In the genomic region with DNA sequence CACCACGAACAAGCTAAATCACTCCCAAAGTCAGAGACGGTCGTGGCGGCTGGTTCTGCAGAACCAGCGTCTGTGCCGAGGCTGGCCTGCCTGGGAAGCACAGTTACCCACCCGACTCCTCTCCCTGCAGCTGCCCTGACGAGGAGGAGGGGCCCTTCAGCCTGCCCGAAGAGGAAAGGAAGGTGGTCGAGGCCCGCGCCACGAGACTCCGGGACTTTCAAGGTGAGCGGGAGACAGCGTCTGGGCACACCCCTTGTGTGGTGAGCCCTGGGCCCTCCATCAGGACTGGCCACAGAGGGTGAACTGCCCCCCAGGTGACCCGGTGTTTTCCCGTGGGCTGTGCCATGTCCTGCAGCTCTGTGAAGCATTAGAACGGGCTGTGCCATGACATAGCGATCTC, we compare ENCODE assay signal across 26 cellular contexts. TPM values are rescaled to one million over a fixed set of nuclear protein-coding genes. Genes with fewer than 3 reads are reported as not detected.
A peak's percentile ranks its signal among the peaks of the same experiment; 100 is the strongest.
DNase-seq lines count a peak whose midpoint lies in the region; ATAC-seq, FAIRE-seq and TF ChIP-seq lines count a peak whose summit lies in the region.
"Had no signal": no experiment of that assay in that cellular context is flagged by ENCODE, and none has a peak within 500 bp of the region (broad histone marks: within the 10 kb centered on the region; RNA-seq: fewer than 3 reads in every experiment).

No MANE protein-coding gene starts in this region.

- no peak overlapping the region for H3K4ac ChIP-seq in H9 (ENCODE audit: low read depth, low read length)

- H3K27ac ChIP-seq in PC-9 (peak overlapping the region; percentile 98), astrocyte (ENCODE audit: low read depth, low read length) (peak overlapping the region; percentile 85), upper lobe of right lung (no peak overlapping the region), H9 (ENCODE audit: insufficient read length, low read depth, low read length) (no peak overlapping the region)
- H3K27ac ChIP-seq: A549, SK-N-MC had no signal

- H3K79me2 ChIP-seq in PC-9 (ENCODE audit: low read depth) (peaks cover 9% of the 10 kb centered on the region; the same call in 1 of the 2 replicates), astrocyte (ENCODE audit: insufficient read depth, low read length) (peaks cover 2% of the 10 kb centered on the region), H9 (ENCODE audit: insufficient read depth, low read length) (no peaks in the 10 kb centered on the region)

- no TSS peak for BruUV-seq in PC-9 (replicated peaks; lab: Mats Ljungman, UMichigan)

- H4K20me1 ChIP-seq in PC-9 (ENCODE audit: insufficient read depth) (no peaks in the 10 kb centered on the region), astrocyte (ENCODE audit: insufficient read depth, low read length) (no peaks in the 10 kb centered on the region), H9 (ENCODE audit: control insufficient read depth, insufficient read depth, insufficient read length) (no peaks in the 10 kb centered on the region)

- no peak overlapping the region for H2AK5ac ChIP-seq in H9 (ENCODE audit: insufficient read length, low read length)

- no peak overlapping the region for H3K18ac ChIP-seq in H9 (ENCODE audit: insufficient read length, low read depth, low read length)

- CTCF ChIA-PET in PC-9 (lab: Charles Lee), result no interaction called here

- H2BK5ac ChIP-seq in H9 (ENCODE audit: insufficient read length, low read length), result no peak overlapping the region

- peak overlapping the region; percentile 32; the same call in 1 of the 2 replicates for H3K4me3 ChIP-seq in PC-9
- H3K4me3 ChIP-seq in astrocyte (ENCODE audit: insufficient read depth, low read depth, low read length), result no peak overlapping the region
- no peak overlapping the region for H3K4me3 ChIP-seq in upper lobe of right lung
- H3K4me3 ChIP-seq: A549, SK-N-MC had no signal

- H3T11ph ChIP-seq in H9 (ENCODE audit: low read length), result no peak overlapping the region

- H3K36me3 Mint-ChIP-seq in astrocyte (ENCODE audit: low read depth, unreplicated experiment) (peaks cover 34% of the 10 kb centered on the region), mesothelial cell of epicardium (peaks cover 44% of the 10 kb centered on the region), H9 (ENCODE audit: insufficient read depth in 1 of 3, low read depth in 3 of 3) (peaks cover 29 to 75% (median 56%) of the 10 kb centered on the region in 3 experiments)
- H3K36me3 Mint-ChIP-seq in activated T-helper 1 cell treated with anti-CD3 and anti-CD28 coated beads, Interleukin-12 subunit alpha, Interleukin-12 subunit beta, Interleukin-2, Interleukin-4 antibody, amounts not matched to agents 30 ng/mL and 10 ng/mL and 1 ng/mL, durations not matched to agents 14 hours and 24 hours and 36 hours (ENCODE audit: low read depth), result peaks cover 38% of the 10 kb centered on the region

- peaks cover 55% of the 10 kb centered on the region for H3F3A ChIP-seq in PC-9 (ENCODE audit: insufficient read depth, low read depth)

- no CpG with 5 or more reads among the region's 20 CpGs for WGBS in H9 (ENCODE audit: extremely low coverage, insufficient read length, low lambda C conversion rate)

- H3K4me1 Mint-ChIP-seq in astrocyte (ENCODE audit: low read depth, unreplicated experiment) (no peaks in the 10 kb centered on the region), mesothelial cell of epicardium (no peaks in the 10 kb centered on the region), H9 (no peaks in the 10 kb centered on the region)
- H3K4me1 Mint-ChIP-seq in activated T-helper 1 cell treated with anti-CD3 and anti-CD28 coated beads, Interleukin-12 subunit alpha, Interleukin-12 subunit beta, Interleukin-2, Interleukin-4 antibody, amounts not matched to agents 30 ng/mL and 10 ng/mL and 1 ng/mL, durations not matched to agents 14 hours and 24 hours and 36 hours (ENCODE audit: low read depth), result no peaks in the 10 kb centered on the region
- H3K4me1 Mint-ChIP-seq: CD14-positive monocyte had no signal

- DNase-seq in PC-9, result no peak
- no peak for DNase-seq in astrocyte (ENCODE audit: low read depth)
- no peak for DNase-seq in mesothelial cell of epicardium (ENCODE audit: low spot score in 2 of 2, unreplicated experiment in 2 of 2)
- no peak for DNase-seq in upper lobe of right lung
- DNase-seq in activated T-helper 1 cell treated with anti-CD3 and anti-CD28 coated beads, Interleukin-12 subunit alpha, Interleukin-12 subunit beta, Interleukin-2, Interleukin-4 antibody, amounts not matched to agents 30 ng/mL and 10 ng/mL and 1 ng/mL, durations not matched to agents 14 hours and 24 hours and 36 hours (ENCODE audit: low spot score), result no peak
- no peak for DNase-seq in H9
- DNase-seq: DMS53, GDM1, Karpas-422, MV-4-11, NCI-H1105 treated with DMSO at 0.1 percent for 48 hours, NCI-H1694, NCI-H2081, NCI-H2171 treated with DMSO at 0.1 percent for 48 hours, NCI-H524 treated with DMSO at 0.1 percent for 48 hours, NCI-H82, SHP77 had no signal

- H3K9ac ChIP-seq in astrocyte (ENCODE audit: low read length) (peak overlapping the region; percentile 73), H9 (ENCODE audit: extremely low read depth, insufficient read length, low read length) (no peak overlapping the region)

- no peaks in the 10 kb centered on the region for H3K23me2 ChIP-seq in H9 (ENCODE audit: insufficient read length, low read depth, low read length, poor library complexity, severe bottlenecking)

- intact Hi-C loops in PC-9 (cut with micrococcal nuclease; ENCODE audit: unreplicated experiment) (loop anchor here (2.0 kb wide), 3 partner anchors 61 to 75 kb away; a partner anchor contains a TSS), upper lobe of right lung (cut with DNase I) (no loop called here)
- intact Hi-C loops in activated T-helper 1 cell treated with anti-CD3 and anti-CD28 coated beads, Interleukin-12 subunit alpha, Interleukin-12 subunit beta, Interleukin-2, Interleukin-4 antibody, amounts not matched to agents 30 ng/mL and 10 ng/mL and 1 ng/mL, durations not matched to agents 14 hours and 24 hours and 36 hours (cut with micrococcal nuclease), result no loop called here

- H3K27ac Mint-ChIP-seq in astrocyte (ENCODE audit: unreplicated experiment) (no peak overlapping the region), mesothelial cell of epicardium (peak overlapping the region; percentile 90), H9 (no peak overlapping the region)
- H3K27ac Mint-ChIP-seq in activated T-helper 1 cell treated with anti-CD3 and anti-CD28 coated beads, Interleukin-12 subunit alpha, Interleukin-12 subunit beta, Interleukin-2, Interleukin-4 antibody, amounts not matched to agents 30 ng/mL and 10 ng/mL and 1 ng/mL, durations not matched to agents 14 hours and 24 hours and 36 hours, result no peak overlapping the region
- H3K27ac Mint-ChIP-seq: B cell had no signal

- H3K23ac ChIP-seq in H9 (ENCODE audit: insufficient read length, low read depth, low read length), result no peak overlapping the region

- H3K79me1 ChIP-seq in H9 (ENCODE audit: insufficient read depth, low read depth, low read length, poor library complexity, severe bottlenecking), result no peaks in the 10 kb centered on the region

- H3K4me2 ChIP-seq in PC-9, result peak overlapping the region; percentile 75
- H3K4me2 ChIP-seq in astrocyte (ENCODE audit: low read length), result peak overlapping the region; percentile 66
- no peak overlapping the region for H3K4me2 ChIP-seq in H9 (ENCODE audit: insufficient read depth, insufficient read length, low read length)
- H3K4me2 ChIP-seq: A549 had no signal

- H3K9me3 ChIP-seq in PC-9 (ENCODE audit: insufficient read depth, low read depth) (no peaks in the 10 kb centered on the region), astrocyte (ENCODE audit: insufficient read depth, low read depth, low read length) (no peaks in the 10 kb centered on the region), upper lobe of right lung (no peaks in the 10 kb centered on the region), H9 (ENCODE audit: control insufficient read depth, low read depth, low read length) (no peaks in the 10 kb centered on the region)
- H3K9me3 ChIP-seq: A549 had no signal

- no peak overlapping the region for H2BK12ac ChIP-seq in H9 (ENCODE audit: insufficient read length, low read depth, low read length)

- no peak overlapping the region for H2BK20ac ChIP-seq in H9 (ENCODE audit: low read depth, low read length, poor library complexity, severe bottlenecking)

- peak; percentile 8 for ATAC-seq in upper lobe of right lung
- no peak for ATAC-seq in GM18861 (IDR thresholded peaks at IDR 0.05; ENCODE audit: unreplicated experiment)
- ATAC-seq: A549 had no signal

- POLR2A ChIA-PET in PC-9 (lab: Charles Lee; ENCODE audit: unreplicated experiment), result interaction anchor here (0.6 to 0.7 kb wide), 2 partner anchors 62 to 986 kb away, joined by 4 to 5 read pairs; no protein-coding TSS in a partner anchor

- H3K14ac ChIP-seq in H9 (ENCODE audit: insufficient read depth, low read length), result no peak overlapping the region

- no peak overlapping the region for H4K8ac ChIP-seq in H9 (replicated peaks; ENCODE audit: insufficient read length, low read depth, low read length)

- no peaks in the 10 kb centered on the region for H3K27me3 Mint-ChIP-seq in astrocyte (ENCODE audit: low read depth, unreplicated experiment)
- H3K27me3 Mint-ChIP-seq in mesothelial cell of epicardium (ENCODE audit: low read depth), result no peaks in the 10 kb centered on the region
- H3K27me3 Mint-ChIP-seq in activated T-helper 1 cell treated with anti-CD3 and anti-CD28 coated beads, Interleukin-12 subunit alpha, Interleukin-12 subunit beta, Interleukin-2, Interleukin-4 antibody, amounts not matched to agents 30 ng/mL and 10 ng/mL and 1 ng/mL, durations not matched to agents 14 hours and 24 hours and 36 hours (ENCODE audit: insufficient read depth), result no peaks in the 10 kb centered on the region
- no peaks in the 10 kb centered on the region for H3K27me3 Mint-ChIP-seq in H9 (ENCODE audit: low read depth)
- H3K27me3 Mint-ChIP-seq: B cell had no signal

- H2BK120ac ChIP-seq in H9 (ENCODE audit: low read depth, low read length, poor library complexity, severe bottlenecking), result no peak overlapping the region

- H3K36me3 ChIP-seq in PC-9 (ENCODE audit: low read depth) (peaks cover 30% of the 10 kb centered on the region), astrocyte (ENCODE audit: insufficient read depth, low read length) (peaks cover 2% of the 10 kb centered on the region), upper lobe of right lung (peaks cover 82% of the 10 kb centered on the region)

- no peaks in the 10 kb centered on the region for H3K9me2 ChIP-seq in PC-9 (ENCODE audit: insufficient read depth)

- H3K27me3 ChIP-seq in PC-9 (ENCODE audit: insufficient read depth, low read depth) (no peaks in the 10 kb centered on the region), astrocyte (ENCODE audit: insufficient read depth, low read length) (no peaks in the 10 kb centered on the region), upper lobe of right lung (no peaks in the 10 kb centered on the region), H9 (ENCODE audit: insufficient read depth, low read length) (no peaks in the 10 kb centered on the region)

- no peak overlapping the region for H3K56ac ChIP-seq in H9 (ENCODE audit: insufficient read length, low read depth, low read length)

- no peak overlapping the region for H2BK15ac ChIP-seq in H9 (ENCODE audit: low read depth, low read length)

- H3K4me3 Mint-ChIP-seq in astrocyte (ENCODE audit: unreplicated experiment), result no peak overlapping the region
- no peak overlapping the region for H3K4me3 Mint-ChIP-seq in mesothelial cell of epicardium
- H3K4me3 Mint-ChIP-seq in activated T-helper 1 cell treated with anti-CD3 and anti-CD28 coated beads, Interleukin-12 subunit alpha, Interleukin-12 subunit beta, Interleukin-2, Interleukin-4 antibody, amounts not matched to agents 30 ng/mL and 10 ng/mL and 1 ng/mL, durations not matched to agents 14 hours and 24 hours and 36 hours, result no peak overlapping the region
- H3K4me3 Mint-ChIP-seq in H9, result no peak overlapping the region
- H3K4me3 Mint-ChIP-seq: B cell, CD14-positive monocyte had no signal

- FAIRE-seq in astrocyte (lab: Jason Lieb, UNC), result no peak
- FAIRE-seq: A549, D721Med, GM18507, H1, RCC 7860 had no signal

- peaks cover 12% of the 10 kb centered on the region for H3K9me3 Mint-ChIP-seq in astrocyte (ENCODE audit: unreplicated experiment)
- H3K9me3 Mint-ChIP-seq in mesothelial cell of epicardium, result peaks cover 16% of the 10 kb centered on the region
- H3K9me3 Mint-ChIP-seq in activated T-helper 1 cell treated with anti-CD3 and anti-CD28 coated beads, Interleukin-12 subunit alpha, Interleukin-12 subunit beta, Interleukin-2, Interleukin-4 antibody, amounts not matched to agents 30 ng/mL and 10 ng/mL and 1 ng/mL, durations not matched to agents 14 hours and 24 hours and 36 hours, result peaks cover 7% of the 10 kb centered on the region
- H3K9me3 Mint-ChIP-seq in H9, result peaks cover 12% of the 10 kb centered on the region in 2 experiments; a peak in 4 of 5 replicates

- H2AFZ ChIP-seq in PC-9, result no peak overlapping the region; the same call in 1 of the 2 replicates
- no peak overlapping the region for H2AFZ ChIP-seq in astrocyte (ENCODE audit: low read depth, low read length)
- H2AFZ ChIP-seq in H9 (ENCODE audit: low read length), result no peak overlapping the region

- H4K5ac ChIP-seq in H9 (ENCODE audit: insufficient read length, low read depth, low read length), result no peak overlapping the region

- TF ChIP-seq CTCF in PC-9 (conservative IDR thresholded peaks at IDR 0.05) (no peak), astrocyte (IDR thresholded peaks at IDR 0.05; ENCODE audit: insufficient read depth, low read depth, low read length) (no peak), mesothelial cell of epicardium (IDR thresholded peaks at IDR 0.05; ENCODE audit: unreplicated experiment) (no peak), upper lobe of right lung (IDR thresholded peaks at IDR 0.05) (no peak), H9 (conservative IDR thresholded peaks at IDR 0.05) (no peak)

- H3K4me1 ChIP-seq in PC-9 (replicated peaks; ENCODE audit: insufficient read depth) (peaks cover 36% of the 10 kb centered on the region), astrocyte (ENCODE audit: insufficient read depth, low read length) (peaks cover 13% of the 10 kb centered on the region), upper lobe of right lung (no peaks in the 10 kb centered on the region), H9 (ENCODE audit: insufficient read depth, low read length) (no peaks in the 10 kb centered on the region)
- H3K4me1 ChIP-seq: A549 had no signal

- no peak overlapping the region for H4K91ac ChIP-seq in H9 (ENCODE audit: insufficient read length, low read depth, low read length)

RNA-seq across cellular contexts. Expression of a gene that starts 29.1 kb away (rescaled TPM):
- total RNA-seq in PC-9 (2021) (10.5 and 16.0 TPM in 2 replicates), astrocyte (1.7 and 2.2 TPM in 2 replicates), mesothelial cell of epicardium (6.5 to 7.3 TPM (median 7.0 TPM) in 3 replicates), upper lobe of right lung (3.6 TPM), H9 (2021) (2.4 and 2.8 TPM in 2 replicates)
- 1.4 and 1.5 TPM in 2 replicates for total RNA-seq in activated T-helper 1 cell treated with anti-CD3 and anti-CD28 coated beads, Interleukin-12 subunit alpha, Interleukin-12 subunit beta, Interleukin-2, Interleukin-4 antibody, amounts not matched to agents 30 ng/mL and 10 ng/mL and 1 ng/mL, durations not matched to agents 14 hours and 24 hours and 36 hours

RNA-seq across cellular contexts. Expression of a gene that starts 56.1 kb away (rescaled TPM):
- 60.7 and 85.3 TPM in 2 replicates for total RNA-seq in PC-9 (2021)
- 39.8 and 41.1 TPM in 2 replicates for total RNA-seq in astrocyte
- total RNA-seq in mesothelial cell of epicardium, result 67.5 to 68.3 TPM (median 67.9 TPM) in 3 replicates
- total RNA-seq in upper lobe of right lung, result 56.9 TPM
- total RNA-seq in activated T-helper 1 cell treated with anti-CD3 and anti-CD28 coated beads, Interleukin-12 subunit alpha, Interleukin-12 subunit beta, Interleukin-2, Interleukin-4 antibody, amounts not matched to agents 30 ng/mL and 10 ng/mL and 1 ng/mL, durations not matched to agents 14 hours and 24 hours and 36 hours, result 4.8 and 5.2 TPM in 2 replicates
- 40.5 and 41.5 TPM in 2 replicates for total RNA-seq in H9 (2021)

Comparison
In these comparisons a context has a peak if more than half of its experiments do, and no peak if none do; other contexts are left out.
1. H3K27ac ChIP-seq: peak in PC-9 (single experiment) and astrocyte (single experiment); none in upper lobe of right lung (single experiment) and H9 (single experiment).